24 cellular contexts compared by ENCODE assay signal in genomic region chr11:11588890-11589289, GRCh38. TPM values are rescaled to one million over a fixed set of nuclear protein-coding genes. Genes with fewer than 3 reads are reported as not detected.
A peak's percentile ranks its signal among the peaks of the same experiment; 100 is the strongest.
DNase-seq lines count a peak whose midpoint lies in the region; ATAC-seq, FAIRE-seq and TF ChIP-seq lines count a peak whose summit lies in the region.
"Had no signal": no experiment of that assay in that cellular context is flagged by ENCODE, and none has a peak within 500 bp of the region (broad histone marks: within the 10 kb centered on the region; RNA-seq: fewer than 3 reads in every experiment).

No MANE protein-coding gene starts in this region.

- H3K4ac ChIP-seq in H1 (replicated peaks; ENCODE audit: insufficient read length, low read depth, low read length) = no peak overlapping the region
- H3K4ac ChIP-seq in mesendoderm (ENCODE audit: low read depth, low read length) = no peak overlapping the region

- H3K4me3 ChIP-seq in GM23338 = no peak overlapping the region
- H3K4me3 ChIP-seq in H1 (ENCODE audit: extremely low read depth in 1 of 4, insufficient read depth in 2 of 4, low read depth in 3 of 4, low read length in 4 of 4) = no peak overlapping the region
- no peak overlapping the region for H3K4me3 ChIP-seq in mesendoderm (ENCODE audit: low read length)
- H3K4me3 ChIP-seq in mammary epithelial cell (replicated peaks in 1 of 3; ENCODE audit: insufficient read depth in 1 of 3, low read depth in 2 of 3, low read length in 3 of 3) = no peak overlapping the region
- H3K4me3 ChIP-seq: body of pancreas, heart left ventricle, skin epidermis, testis had no signal

- H3K4me1 Mint-ChIP-seq in GM23338 = peaks cover 31% of the 10 kb centered on the region
- no peaks in the 10 kb centered on the region for H3K4me1 Mint-ChIP-seq in stimulated activated naive CD8-positive, alpha-beta T cell treated with anti-CD3 and anti-CD28 coated beads, Interleukin-15, amount 100 ng/mL, for 72 hours
- H3K4me1 Mint-ChIP-seq: activated CD4-positive, alpha-beta T cell treated with anti-CD3 and anti-CD28 coated beads for 36 hours; CD14-positive monocyte had no signal

- H2AFZ ChIP-seq in GM23338 (peak overlapping the region; percentile 39; the same call in 1 of the 2 replicates), H1 (ENCODE audit: low read length) (0 out of 2 replicates have a peak overlapping the region, but pooled peaks have one; percentile 8), mammary epithelial cell (ENCODE audit: low read depth, low read length) (no peak overlapping the region)

- no peaks in the 10 kb centered on the region for H3K23me2 ChIP-seq in H1 (ENCODE audit: low read depth, low read length)

- H3K4me2 ChIP-seq in GM23338 = peak overlapping the region; percentile 65
- H3K4me2 ChIP-seq in H1 (ENCODE audit: insufficient read depth in 1 of 2, low read depth in 2 of 2, low read length in 2 of 2) = no peak overlapping the region
- H3K4me2 ChIP-seq in mesendoderm (ENCODE audit: low read length) = no peak overlapping the region
- H3K4me2 ChIP-seq in mammary epithelial cell (ENCODE audit: insufficient read depth, low read depth, low read length) = no peak overlapping the region

- 56% methylated on average over 1 of the region's 1 CpG; no CpG with 5 or more reads in 1 of the 2 experiments for WGBS in H1 (ENCODE audit: extremely low coverage in 1 of 2, insufficient coverage in 1 of 2, insufficient read length in 1 of 2, insufficient replicate concordance in 2 of 2, low coverage in 1 of 2, low lambda C conversion rate in 2 of 2, missing lambda C conversion rate in 1 of 2), 2 experiments
- WGBS in mesendoderm (ENCODE audit: extremely low coverage, insufficient coverage, low lambda C conversion rate) = no CpG with 5 or more reads among the region's 1 CpG
- 95% methylated on average over 1 of the region's 1 CpG for WGBS in mammary epithelial cell (ENCODE audit: low coverage, missing lambda C conversion rate)

- no peak overlapping the region for H3K14ac ChIP-seq in H1 (ENCODE audit: insufficient read length)

- no peaks in the 10 kb centered on the region for H3K36me3 ChIP-seq in GM23338 (ENCODE audit: insufficient read depth)
- H3K36me3 ChIP-seq in H1 (ENCODE audit: control insufficient read depth in 2 of 4, insufficient read depth in 4 of 4, low read length in 3 of 4) = no peaks in the 10 kb centered on the region
- H3K36me3 ChIP-seq in mesendoderm (ENCODE audit: control insufficient read depth, insufficient read depth, low read length) = no peaks in the 10 kb centered on the region
- no peaks in the 10 kb centered on the region for H3K36me3 ChIP-seq in mammary epithelial cell (ENCODE audit: insufficient read depth, low read length)
- H3K36me3 ChIP-seq: heart left ventricle, neutrophil had no signal

- dilution Hi-C loops in mammary epithelial cell (cut with HindIII; ENCODE audit: low sequenced_read_pairs) = no loop called here

- H3K27ac ChIP-seq in GM23338 (ENCODE audit: low read depth) (0 out of 2 replicates have a peak overlapping the region, but pooled peaks have one; percentile 4), H1 (ENCODE audit: low read depth, low read length) (no peak overlapping the region), mesendoderm (ENCODE audit: low read depth, low read length) (no peak overlapping the region), mammary epithelial cell (ENCODE audit: insufficient read depth, low read depth, low read length) (no peak overlapping the region)
- H3K27ac ChIP-seq: body of pancreas, neutrophil, skin epidermis, testis had no signal

- no peak overlapping the region for H2BK20ac ChIP-seq in H1 (ENCODE audit: low read length)

- H2BK120ac ChIP-seq in H1 (replicated peaks; ENCODE audit: low read depth, low read length) = no peak overlapping the region
- H2BK120ac ChIP-seq in mesendoderm (ENCODE audit: low read depth, low read length) = no peak overlapping the region

- H2AK5ac ChIP-seq in H1 (ENCODE audit: low read depth, low read length) (no peak overlapping the region), mesendoderm (ENCODE audit: low read length) (no peak overlapping the region)

- FAIRE-seq in H1 (lab: Jason Lieb, UNC) (no peak), GM12892 (lab: Jason Lieb, UNC) (no peak)
- FAIRE-seq: endometrium had no signal

- TF ChIP-seq POLR2A in H1 (IDR thresholded peaks at IDR 0.05; ENCODE audit: control extremely low read depth in 1 of 2, low read depth in 2 of 2, low read length in 2 of 2) (no peak), GM12892 (IDR thresholded peaks at IDR 0.05; ENCODE audit: low read depth, low read length) (no peak)

- H3K9me3 ChIP-seq in H1 (ENCODE audit: insufficient read depth in 2 of 2, low read depth in 1 of 2, low read length in 1 of 2) = no peaks in the 10 kb centered on the region
- H3K9me3 ChIP-seq in mammary epithelial cell (replicated peaks; ENCODE audit: insufficient read depth, low read length) = no peaks in the 10 kb centered on the region
- H3K9me3 ChIP-seq: body of pancreas, heart left ventricle, neutrophil, testis had no signal

- no peak overlapping the region for H3K4me3 Mint-ChIP-seq in GM23338
- H3K4me3 Mint-ChIP-seq in stimulated activated naive CD8-positive, alpha-beta T cell treated with anti-CD3 and anti-CD28 coated beads, Interleukin-15, amount 100 ng/mL, for 72 hours = no peak overlapping the region
- H3K4me3 Mint-ChIP-seq: activated CD4-positive, alpha-beta T cell treated with anti-CD3 and anti-CD28 coated beads for 36 hours; activated naive CD8-positive, alpha-beta T cell; CD14-positive monocyte had no signal

- H3K27ac Mint-ChIP-seq in GM23338 = peak overlapping the region; percentile 61
- no peak overlapping the region for H3K27ac Mint-ChIP-seq in stimulated activated naive CD8-positive, alpha-beta T cell treated with anti-CD3 and anti-CD28 coated beads, Interleukin-15, amount 100 ng/mL, for 72 hours
- H3K27ac Mint-ChIP-seq: activated CD4-positive, alpha-beta T cell treated with anti-CD3 and anti-CD28 coated beads for 36 hours; activated naive CD8-positive, alpha-beta T cell had no signal

- intact Hi-C loops in mammary epithelial cell (cut with micrococcal nuclease) = no loop called here

- H4K20me1 ChIP-seq in GM23338 (replicated peaks; ENCODE audit: insufficient read depth) = no peaks in the 10 kb centered on the region
- no peaks in the 10 kb centered on the region for H4K20me1 ChIP-seq in H1 (replicated peaks in 1 of 2; ENCODE audit: control insufficient read depth in 1 of 2, insufficient read depth in 2 of 2, low read length in 2 of 2)
- H4K20me1 ChIP-seq in mammary epithelial cell (ENCODE audit: insufficient read depth, low read length) = no peaks in the 10 kb centered on the region

- no peak overlapping the region for H2BK15ac ChIP-seq in H1 (ENCODE audit: low read length)
- H2BK15ac ChIP-seq in mesendoderm (replicated peaks; ENCODE audit: low read depth) = no peak overlapping the region

- CTCF ChIA-PET in H1 (lab: Charles Lee; ENCODE audit: partially characterized antibody) = interaction anchor here (1.7 kb wide), 2 partner anchors 188 to 432 kb away, joined by 4 read pairs; no protein-coding TSS in a partner anchor
- CTCF ChIA-PET in mammary epithelial cell (lab: Charles Lee; ENCODE audit: low non-redundant PET) = no interaction called here

- H3K4me1 ChIP-seq in GM23338 (ENCODE audit: insufficient read depth) (peaks cover 24% of the 10 kb centered on the region), H1 (replicated peaks in 1 of 4; ENCODE audit: control insufficient read depth in 3 of 4, insufficient read depth in 4 of 4, low read length in 3 of 4) (peaks cover 2 to 18% (median 6%) of the 10 kb centered on the region in 4 experiments; a peak in 4 of 7 replicates), mesendoderm (ENCODE audit: control insufficient read depth, low read depth, low read length) (peaks cover 19% of the 10 kb centered on the region), mammary epithelial cell (ENCODE audit: insufficient read depth, low read length) (peaks cover 29% of the 10 kb centered on the region)
- H3K4me1 ChIP-seq: body of pancreas, testis had no signal

- H3K27me3 ChIP-seq in GM23338 (ENCODE audit: insufficient read depth) = no peaks in the 10 kb centered on the region
- H3K27me3 ChIP-seq in H1 (replicated peaks in 1 of 4; ENCODE audit: control insufficient read depth in 3 of 4, extremely low read depth in 1 of 4, insufficient read depth in 3 of 4, low read length in 3 of 4) = no peaks in the 10 kb centered on the region
- H3K27me3 ChIP-seq in mesendoderm (ENCODE audit: insufficient read depth, low read length, poor library complexity) = no peaks in the 10 kb centered on the region
- H3K27me3 ChIP-seq in mammary epithelial cell (ENCODE audit: insufficient read depth, low read length) = no peaks in the 10 kb centered on the region
- H3K27me3 ChIP-seq: body of pancreas, heart left ventricle, testis had no signal

- TF ChIP-seq RAD21 in H1 (IDR thresholded peaks at IDR 0.05 in 1 of 2, conservative IDR thresholded peaks at IDR 0.05 in 1 of 2; ENCODE audit: low read depth in 2 of 2, low read length in 2 of 2) = no peak

- no peaks in the 10 kb centered on the region for H3K9me3 Mint-ChIP-seq in GM23338
- no peaks in the 10 kb centered on the region for H3K9me3 Mint-ChIP-seq in stimulated activated naive CD8-positive, alpha-beta T cell treated with anti-CD3 and anti-CD28 coated beads, Interleukin-15, amount 100 ng/mL, for 72 hours

- no peak overlapping the region for H4K91ac ChIP-seq in H1 (replicated peaks; ENCODE audit: insufficient read length, low read length)

- DNase-seq in GM23338 (ENCODE audit: low spot score) (no peak), MV-4-11 (lab: John Stamatoyannopoulos, UW) (peak; percentile 24), H1 (ENCODE audit: low read depth in 1 of 2, low spot score in 2 of 2) (peak in 1 of 2 experiments; percentile 34), mesendoderm (peak; percentile 80), GM12892 (ENCODE audit: insufficient read length) (no peak), mammary epithelial cell (no peak)
- no peak for DNase-seq in stimulated activated naive CD8-positive, alpha-beta T cell treated with anti-CD3 and anti-CD28 coated beads, Interleukin-15, amount 100 ng/mL, for 72 hours
- DNase-seq: activated CD4-positive, alpha-beta T cell treated with anti-CD3 and anti-CD28 coated beads for 36 hours; body of pancreas; NCI-H1048; NCI-H187 treated with DMSO at 0.1 percent for 48 hours; NCI-H82; OCI-M1; SHP77 treated with DMSO at 0.1 percent for 48 hours; stimulated activated CD4-positive, alpha-beta T cell treated with anti-CD3 and anti-CD28 coated beads, Interleukin-1b, Interleukin-23, amount 100 ng/mL, for 48 hours; testis had no signal

- H4K8ac ChIP-seq in H1 (ENCODE audit: extremely low read depth, insufficient read depth, low read length) = no peak overlapping the region
- no peak overlapping the region for H4K8ac ChIP-seq in mesendoderm (ENCODE audit: low read depth, low read length)

- no peak for TF ChIP-seq EP300 in H1 (IDR thresholded peaks at IDR 0.05; ENCODE audit: borderline replicate concordance in 1 of 2, low read depth in 2 of 2, low read length in 2 of 2)

- no peaks in the 10 kb centered on the region for H3K36me3 Mint-ChIP-seq in GM23338 (ENCODE audit: low read depth)
- H3K36me3 Mint-ChIP-seq: activated naive CD8-positive, alpha-beta T cell; CD14-positive monocyte had no signal

- H3K79me2 ChIP-seq in GM23338 (replicated peaks; ENCODE audit: insufficient read depth) = 0 out of 2 replicates have a peak, but pooled peaks cover 3% of the 10 kb centered on the region
- no peaks in the 10 kb centered on the region for H3K79me2 ChIP-seq in H1 (ENCODE audit: control insufficient read depth in 1 of 2, insufficient read depth in 2 of 2, low read length in 2 of 2)
- no peaks in the 10 kb centered on the region for H3K79me2 ChIP-seq in mesendoderm (ENCODE audit: control insufficient read depth, insufficient read depth, low read length)
- H3K79me2 ChIP-seq in mammary epithelial cell (ENCODE audit: insufficient read depth, low read length) = peaks cover 67% of the 10 kb centered on the region

- H3K18ac ChIP-seq in H1 (ENCODE audit: extremely low read depth, low read length) (no peak overlapping the region), mesendoderm (ENCODE audit: low read length) (no peak overlapping the region)

- H3K9ac ChIP-seq in H1 (replicated peaks in 1 of 4; ENCODE audit: extremely low read depth in 1 of 4, low read depth in 3 of 4, low read length in 3 of 4) = no peak overlapping the region
- H3K9ac ChIP-seq in mesendoderm (ENCODE audit: low read length) = no peak overlapping the region
- H3K9ac ChIP-seq in mammary epithelial cell (ENCODE audit: insufficient read depth, low read length) = no peak overlapping the region

- H3K27me3 Mint-ChIP-seq in GM23338 (ENCODE audit: insufficient read depth, low read depth, poor library complexity) = no peaks in the 10 kb centered on the region
- no peaks in the 10 kb centered on the region for H3K27me3 Mint-ChIP-seq in stimulated activated naive CD8-positive, alpha-beta T cell treated with anti-CD3 and anti-CD28 coated beads, Interleukin-15, amount 100 ng/mL, for 72 hours
- H3K27me3 Mint-ChIP-seq: activated CD4-positive, alpha-beta T cell treated with anti-CD3 and anti-CD28 coated beads for 36 hours had no signal

- POLR2A ChIA-PET in H1 (lab: Charles Lee; ENCODE audit: partially characterized antibody) = interaction anchor here (1.0 kb wide), 2 partner anchors 10 to 22 kb away, joined by 3 read pairs; no protein-coding TSS in a partner anchor

- no TSS peak for BruUV-seq in mammary epithelial cell (replicated peaks; lab: Mats Ljungman, UMichigan)

- H4K5ac ChIP-seq in H1 (ENCODE audit: insufficient read length, low read depth, low read length) = no peak overlapping the region
- no peak overlapping the region for H4K5ac ChIP-seq in mesendoderm (ENCODE audit: low read length)

- H2BK5ac ChIP-seq in H1 (ENCODE audit: low read depth, low read length) = no peak overlapping the region
- H2BK5ac ChIP-seq in mesendoderm (ENCODE audit: low read length) = peak overlapping the region; percentile 96

- H2BK12ac ChIP-seq in H1 (ENCODE audit: low read depth, low read length) = no peak overlapping the region

- in situ Hi-C loops in mammary epithelial cell (cut with MboI; ENCODE audit: low sequenced_read_pairs in 2 of 2) = no loop called here

- ATAC-seq in GM23338 = peak; percentile 25; the same call in 2 of the 3 replicates
- no peak for ATAC-seq in GM19324 (IDR thresholded peaks at IDR 0.05; ENCODE audit: low FRiP score, unreplicated experiment)
- no peak for ATAC-seq in stimulated activated naive CD8-positive, alpha-beta T cell treated with anti-CD3 and anti-CD28 coated beads, Interleukin-15, amount 100 ng/mL, for 72 hours
- ATAC-seq: activated CD4-positive, alpha-beta T cell treated with anti-CD3 and anti-CD28 coated beads for 36 hours; body of pancreas had no signal

- no peak overlapping the region for H3K23ac ChIP-seq in H1 (ENCODE audit: insufficient read length)
- no peak overlapping the region for H3K23ac ChIP-seq in mesendoderm (ENCODE audit: low read length)

- no peak overlapping the region for H3K56ac ChIP-seq in H1 (replicated peaks; ENCODE audit: insufficient read length, low read depth, low read length)
- H3K56ac ChIP-seq in mesendoderm (ENCODE audit: low read length) = peak overlapping the region; percentile 69

- 0 out of 2 replicates have a peak, but pooled peaks cover 4% of the 10 kb centered on the region for H3K9me2 ChIP-seq in GM23338 (ENCODE audit: insufficient read depth)

- 0 out of 2 replicates have a peak, but pooled peaks cover 2% of the 10 kb centered on the region for H3K79me1 ChIP-seq in H1 (ENCODE audit: low read depth, low read length)
- no peaks in the 10 kb centered on the region for H3K79me1 ChIP-seq in mesendoderm (ENCODE audit: low read length)

- H3F3A ChIP-seq in GM23338 (replicated peaks; ENCODE audit: low read depth) = no peaks in the 10 kb centered on the region

- TF ChIP-seq CTCF in GM23338 (conservative IDR thresholded peaks at IDR 0.05; ENCODE audit: low read depth in 2 of 2) (no peak), H1 (IDR thresholded peaks at IDR 0.05; ENCODE audit: control extremely low read depth in 1 of 3, insufficient read depth in 1 of 3, low read depth in 1 of 3, low read length in 3 of 3) (no peak), mammary epithelial cell (conservative IDR thresholded peaks at IDR 0.05 in 1 of 2, IDR thresholded peaks at IDR 0.05 in 1 of 2; ENCODE audit: extremely low read depth in 1 of 2, insufficient read depth in 1 of 2, low read depth in 1 of 2, low read length in 2 of 2) (no peak)

RNA-seq across cellular contexts. Expression of gene GALNT18, which starts 32.9 kb away (rescaled TPM):
- 10.8 and 12.2 TPM in 2 replicates for total RNA-seq in GM23338 (2014; rRNA removed; shearing (Covaris generic))
- polyA plus RNA-seq in GM23338 (2016; fragmentation: Nextera tagmentation; extraction: Ambion mirVana) = 3.2 and 4.3 TPM in 2 replicates
- 5.7 and 6.0 TPM in 2 replicates for total RNA-seq in H1 (2021; fragmentation: NEBNext Ultra II Directional; extraction: Animal tissue kit (Norgen Biotek cat#: 25700))
- polyA plus RNA-seq in H1 (2011; rRNA removed) = 9.4 and 10.4 TPM in 2 replicates
- 9.8 TPM for polyA plus RNA-seq in H1 (2011; cell fraction: cytosol; rRNA removed)
- polyA plus RNA-seq in H1 (2011; cell fraction: nucleus; rRNA removed) = 10.8 TPM
- 4.8 to 8.5 TPM (median 7.5 TPM) in 4 replicates for polyA plus RNA-seq in H1 (2012, experiment 1 of 2)
- 5.6 TPM for polyA plus RNA-seq in H1 (2012, experiment 2 of 2)
- 5.2 TPM for polyA plus RNA-seq in H1 (2013, experiment 1 of 2)
- 5.5 TPM for polyA plus RNA-seq in H1 (2013, experiment 2 of 2)
- polyA minus RNA-seq in H1 (2011; rRNA and poly(A)+ RNA removed) = 8.5 and 10.6 TPM in 2 replicates
- 4.2 TPM for polyA minus RNA-seq in H1 (2011; cell fraction: cytosol; rRNA and poly(A)+ RNA removed)
- 15.8 TPM for polyA minus RNA-seq in H1 (2011; cell fraction: nucleus; rRNA and poly(A)+ RNA removed)
- 1.2 TPM for polyA plus RNA-seq in mesendoderm (2013, experiment 1 of 2)
- 1.1 TPM for polyA plus RNA-seq in mesendoderm (2013, experiment 2 of 2)
- polyA plus RNA-seq in GM12892 (2012; ENCODE audit: missing spikeins) = 6.2 TPM
- total RNA-seq in mammary epithelial cell = 10 to 100 TPM; 25.0 to 34.3 TPM
- 33.8 TPM for polyA plus RNA-seq in mammary epithelial cell
- 34.7 TPM for polyA minus RNA-seq in mammary epithelial cell
- total RNA-seq: G401 had no signal
- polyA plus RNA-seq: CD14-positive monocyte had no signal

Comparison
In these comparisons a context has a peak if more than half of its experiments do, and no peak if none do; other contexts are left out.
1. DNase-seq: peak in MV-4-11 (single experiment) and mesendoderm (single experiment); none in GM23338 (single experiment), GM12892 (single experiment), mammary epithelial cell (single experiment) and stimulated activated naive CD8-positive, alpha-beta T cell treated with anti-CD3 and anti-CD28 coated beads, Interleukin-15, amount 100 ng/mL, for 72 hours (0 of 2).